19 cellular contexts compared by ENCODE assay signal in the genomic region with DNA sequence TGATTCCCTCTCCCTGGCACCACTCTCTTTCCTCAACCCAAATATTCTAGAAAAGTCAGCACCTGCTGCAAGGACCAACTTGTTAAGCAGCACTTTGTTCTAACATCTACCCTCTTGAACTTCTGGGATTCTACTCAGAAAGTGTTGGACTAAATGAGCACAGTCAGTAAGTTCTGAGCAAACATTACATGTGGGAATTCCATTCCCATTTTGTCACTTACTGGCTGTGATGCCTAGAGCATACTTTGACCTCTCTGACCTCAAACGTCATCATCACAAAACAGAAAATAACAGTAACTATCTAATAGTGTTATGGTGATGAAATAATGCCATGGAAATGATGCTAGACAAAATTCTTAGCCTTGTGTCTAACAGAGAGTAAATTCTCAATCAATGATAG.
"Had no signal": no experiment of that assay in that cellular context is flagged by ENCODE, and none has a peak within 500 bp of the region (broad histone marks: within the 10 kb centered on the region; RNA-seq: fewer than 3 reads in every experiment).

No MANE protein-coding gene starts in this region.

- H3K27ac ChIP-seq: foreskin keratinocyte, heart right ventricle, left ventricle myocardium inferior, ovary, suprapubic skin had no signal

- H3K27me3 Mint-ChIP-seq: activated CD8-positive, alpha-beta memory T cell treated with anti-CD3 and anti-CD28 coated beads, Interleukin-2, amount 10 ng/mL, durations not matched to agents 7 days and 5 days; activated naive CD8-positive, alpha-beta T cell treated with anti-CD3 and anti-CD28 coated beads, Interleukin-2, amount 50 U/mL, for 24 hours; type B pancreatic cell had no signal

- H3K4me1 Mint-ChIP-seq: activated CD8-positive, alpha-beta memory T cell treated with anti-CD3 and anti-CD28 coated beads, Interleukin-2, amount 10 ng/mL, durations not matched to agents 7 days and 5 days; activated naive CD8-positive, alpha-beta T cell treated with anti-CD3 and anti-CD28 coated beads, Interleukin-2, amount 50 U/mL, for 24 hours had no signal

- DNase-seq: activated CD4-positive, alpha-beta T cell treated with anti-CD3 and anti-CD28 coated beads for 1 hour; activated CD4-positive, alpha-beta T cell treated with anti-CD3 and anti-CD28 coated beads, Interleukin-2, amount 50 U/mL, for 48 hours; activated CD8-positive, alpha-beta memory T cell treated with anti-CD3 and anti-CD28 coated beads, Interleukin-2, amount 10 ng/mL, durations not matched to agents 7 days and 5 days; activated naive CD8-positive, alpha-beta T cell treated with anti-CD3 and anti-CD28 coated beads, Interleukin-2, amount 50 U/mL, for 24 hours; activated T-cell treated with anti-CD3 and anti-CD28 coated beads, Interleukin-2, amount 50 U/mL, for 48 hours; central memory CD4-positive, alpha-beta T cell; cortex of kidney; effector CD8-positive, alpha-beta T cell; heart right ventricle; left ventricle myocardium inferior; ovary; stimulated activated CD4-positive, alpha-beta T cell treated with anti-CD3 and anti-CD28 coated beads, Interleukin-4, amount 100 ng/mL, for 1 hour; stimulated activated CD8-positive, alpha-beta memory T cell treated with anti-CD3 and anti-CD28 coated beads, Interleukin-4, amount 100 ng/mL, for 48 hours; stimulated activated naive CD8-positive, alpha-beta T cell treated with anti-CD3 and anti-CD28 coated beads, Interleukin-15, Interleukin-2, amounts not matched to agents 100 U/mL and 50 U/mL, for 24 hours; SW 1271 had no signal

- H3K36me3 ChIP-seq: heart right ventricle, left ventricle myocardium inferior, ovary, suprapubic skin had no signal

- H3K27ac Mint-ChIP-seq: activated CD8-positive, alpha-beta memory T cell treated with anti-CD3 and anti-CD28 coated beads, Interleukin-2, amount 10 ng/mL, durations not matched to agents 7 days and 5 days; activated naive CD8-positive, alpha-beta T cell treated with anti-CD3 and anti-CD28 coated beads, Interleukin-2, amount 50 U/mL, for 24 hours; T-helper 2 cell treated with Interferon-gamma antibody and Interleukin-4, amounts not matched to agents 5 μg/mL and 100 μg/mL, for 36 hours; type B pancreatic cell had no signal

- H3K9me3 ChIP-seq: heart right ventricle, left ventricle myocardium inferior, ovary, suprapubic skin had no signal

- H3K27me3 ChIP-seq: foreskin keratinocyte, heart right ventricle, ovary, suprapubic skin had no signal

- H3K9me3 Mint-ChIP-seq: type B pancreatic cell had no signal

- H3K4me3 Mint-ChIP-seq: activated CD8-positive, alpha-beta memory T cell treated with anti-CD3 and anti-CD28 coated beads, Interleukin-2, amount 10 ng/mL, durations not matched to agents 7 days and 5 days; activated naive CD8-positive, alpha-beta T cell treated with anti-CD3 and anti-CD28 coated beads, Interleukin-2, amount 50 U/mL, for 24 hours; T-helper 2 cell treated with Interferon-gamma antibody and Interleukin-4, amounts not matched to agents 5 μg/mL and 100 μg/mL, for 36 hours; type B pancreatic cell had no signal

- ATAC-seq: activated CD8-positive, alpha-beta memory T cell treated with anti-CD3 and anti-CD28 coated beads, Interleukin-2, amount 10 ng/mL, durations not matched to agents 7 days and 5 days; activated naive CD8-positive, alpha-beta T cell treated with anti-CD3 and anti-CD28 coated beads, Interleukin-2, amount 50 U/mL, for 24 hours; foreskin keratinocyte; heart right ventricle; stimulated activated naive CD8-positive, alpha-beta T cell treated with anti-CD3 and anti-CD28 coated beads, Interleukin-15, Interleukin-2, amounts not matched to agents 100 U/mL and 50 U/mL, for 24 hours had no signal

- H3K36me3 Mint-ChIP-seq: activated CD8-positive, alpha-beta memory T cell treated with anti-CD3 and anti-CD28 coated beads, Interleukin-2, amount 10 ng/mL, durations not matched to agents 7 days and 5 days; type B pancreatic cell had no signal

- H3K4me1 ChIP-seq: foreskin keratinocyte, heart right ventricle, left ventricle myocardium inferior, suprapubic skin had no signal

- H3K4me3 ChIP-seq: heart right ventricle, left ventricle myocardium inferior, ovary, suprapubic skin had no signal
